Comparison of ENCODE assay signal across 33 cellular contexts in the genomic region with DNA sequence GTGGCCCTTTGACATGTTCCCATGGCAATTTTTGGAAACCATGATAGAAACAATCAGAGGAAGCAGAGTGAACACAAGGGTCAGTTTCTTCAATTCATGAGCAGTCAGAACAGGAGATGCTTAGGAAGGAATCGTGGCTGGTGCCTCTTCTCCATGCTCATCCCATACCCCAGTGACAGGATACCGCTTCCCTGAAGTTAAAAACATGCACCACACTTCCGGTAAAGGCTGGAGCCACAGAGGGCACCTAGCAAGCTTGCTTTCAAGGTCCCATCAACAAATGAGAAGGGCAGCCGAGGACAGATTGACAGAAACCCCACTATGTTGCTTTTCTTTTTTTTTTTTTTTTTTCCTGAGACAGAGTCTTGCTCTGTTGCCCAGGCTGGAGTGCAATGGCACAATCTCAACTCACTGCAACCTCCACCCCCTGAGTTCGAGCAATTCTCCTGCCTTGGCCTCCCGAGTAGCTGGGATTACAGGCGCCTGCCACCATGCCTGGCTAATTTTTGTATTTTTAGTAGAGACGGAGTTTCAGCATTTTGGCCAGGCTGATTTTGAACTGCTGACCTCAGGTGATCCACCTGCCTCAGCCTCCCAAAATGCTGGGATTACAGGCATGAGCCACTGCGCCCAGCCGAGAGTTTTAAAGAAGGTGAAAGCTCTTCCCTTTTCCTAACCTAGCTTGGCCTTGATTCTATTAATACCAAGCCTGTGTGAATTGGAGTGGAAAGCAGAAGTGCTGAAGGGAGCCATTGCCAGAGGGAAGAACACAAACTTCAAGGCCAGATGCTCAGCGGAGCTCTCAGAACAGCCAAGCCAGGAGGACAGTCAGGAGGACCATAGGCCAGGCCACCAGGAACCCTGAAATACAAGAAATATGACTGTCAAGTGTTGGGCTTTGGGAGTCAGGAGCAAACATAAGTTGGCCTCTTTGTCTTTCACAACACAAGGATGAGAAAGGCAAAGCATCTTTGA. TPM values are rescaled to one million over a fixed set of nuclear protein-coding genes. Genes with fewer than 3 reads are reported as not detected.
"Had no signal": no experiment of that assay in that cellular context is flagged by ENCODE, and none has a peak within 500 bp of the region (broad histone marks: within the 10 kb centered on the region; RNA-seq: fewer than 3 reads in every experiment).

No MANE protein-coding gene starts in this region.

- H3K27ac ChIP-seq: ascending aorta, brain microvascular endothelial cell, coronary artery, esophagus muscularis mucosa, foreskin keratinocyte, gastrocnemius medialis, heart right ventricle had no signal

- H3K27me3 ChIP-seq: ascending aorta, brain microvascular endothelial cell, foreskin keratinocyte, gastrocnemius medialis had no signal

- H3K4me1 ChIP-seq: ascending aorta, esophagus muscularis mucosa, foreskin keratinocyte, gastrocnemius medialis, heart right ventricle had no signal

- H3K9me3 ChIP-seq: ascending aorta, gastrocnemius medialis had no signal

- H3K4me3 ChIP-seq: ascending aorta, coronary artery, esophagus muscularis mucosa, gastrocnemius medialis, heart right ventricle had no signal

- H3K36me3 ChIP-seq: ascending aorta, brain microvascular endothelial cell, esophagus muscularis mucosa, gastrocnemius medialis, heart right ventricle had no signal

- DNase-seq: activated CD4-positive, alpha-beta memory T cell treated with anti-CD3 and anti-CD28 coated beads, Interleukin-2, amount 10 ng/mL, durations not matched to agents 7 days and 5 days; activated CD4-positive, alpha-beta T cell treated with anti-CD3 and anti-CD28 coated beads for 1 hour; activated CD4-positive, alpha-beta T cell treated with anti-CD3 and anti-CD28 coated beads for 4 hours; activated CD4-positive, alpha-beta T cell treated with anti-CD3 and anti-CD28 coated beads, Interleukin-2, amount 10 ng/mL, durations not matched to agents 7 days and 5 days; activated CD4-positive, alpha-beta T cell treated with anti-CD3 and anti-CD28 coated beads, Interleukin-2, amount 50 U/mL, for 4 hours; activated CD8-positive, alpha-beta memory T cell treated with anti-CD3 and anti-CD28 coated beads, Interleukin-2, amount 50 U/mL, for 48 hours; activated gamma-delta T cell; activated naive CD4-positive, alpha-beta T cell; activated naive CD4-positive, alpha-beta T cell treated with anti-CD3 and anti-CD28 coated beads, Interleukin-2, amount 10 ng/mL, durations not matched to agents 7 days and 5 days; activated naive CD8-positive, alpha-beta T cell treated with anti-CD3 and anti-CD28 coated beads, Interleukin-2, amount 10 ng/mL, durations not matched to agents 7 days and 5 days; activated T-cell treated with anti-CD3 and anti-CD28 coated beads for 4 hours; activated T-cell treated with anti-CD3 and anti-CD28 coated beads, Interleukin-2, amount 50 U/mL, for 24 hours; activated T-cell treated with anti-CD3 and anti-CD28 coated beads, Interleukin-2, amount 50 U/mL, for 72 hours; brain microvascular endothelial cell; dermis blood vessel endothelial cell; effector CD4-positive, alpha-beta T cell; effector memory CD8-positive, alpha-beta T cell; erythroblast; foreskin keratinocyte; gastrocnemius medialis; glutamatergic neuron; heart right ventricle; T-cell; T-helper 17 cell; T1000 had no signal

- ATAC-seq: activated naive CD4-positive, alpha-beta T cell treated with anti-CD3 and anti-CD28 coated beads, Interleukin-2, amount 50 U/mL, for 72 hours; activated T-cell treated with anti-CD3 and anti-CD28 coated beads, Interleukin-2, amount 50 U/mL, for 72 hours; effector memory CD8-positive, alpha-beta T cell; foreskin keratinocyte; gastrocnemius medialis; heart right ventricle; T-cell; T-helper 17 cell; WTC11 had no signal

RNA-seq across cellular contexts. Expression of a gene that starts 16.6 kb away (rescaled TPM):
- total RNA-seq: activated CD4-positive, alpha-beta memory T cell treated with anti-CD3 and anti-CD28 coated beads, Interleukin-2, amount 10 ng/mL, durations not matched to agents 7 days and 5 days; activated CD4-positive, alpha-beta T cell treated with anti-CD3 and anti-CD28 coated beads, Interleukin-2, amount 10 ng/mL, durations not matched to agents 7 days and 5 days; activated naive CD4-positive, alpha-beta T cell treated with anti-CD3 and anti-CD28 coated beads, Interleukin-2, amount 50 U/mL, for 72 hours; activated naive CD8-positive, alpha-beta T cell treated with anti-CD3 and anti-CD28 coated beads, Interleukin-2, amount 10 ng/mL, durations not matched to agents 7 days and 5 days; activated T-cell treated with anti-CD3 and anti-CD28 coated beads, Interleukin-2, amount 50 U/mL, for 72 hours; bronchial epithelial cell; cardiac septum; cerebellum; dermis blood vessel endothelial cell; esophagus muscularis mucosa; foreskin keratinocyte; gastrocnemius medialis; T-helper 17 cell had no signal

RNA-seq across cellular contexts. Expression of a gene that starts 41.8 kb away (rescaled TPM):
- total RNA-seq: activated CD4-positive, alpha-beta memory T cell treated with anti-CD3 and anti-CD28 coated beads, Interleukin-2, amount 10 ng/mL, durations not matched to agents 7 days and 5 days; activated CD4-positive, alpha-beta T cell treated with anti-CD3 and anti-CD28 coated beads, Interleukin-2, amount 10 ng/mL, durations not matched to agents 7 days and 5 days; activated naive CD4-positive, alpha-beta T cell treated with anti-CD3 and anti-CD28 coated beads, Interleukin-2, amount 50 U/mL, for 72 hours; activated naive CD8-positive, alpha-beta T cell treated with anti-CD3 and anti-CD28 coated beads, Interleukin-2, amount 10 ng/mL, durations not matched to agents 7 days and 5 days; activated T-cell treated with anti-CD3 and anti-CD28 coated beads, Interleukin-2, amount 50 U/mL, for 72 hours; ascending aorta; bronchial epithelial cell; cardiac septum; cerebellum; dermis blood vessel endothelial cell; esophagus muscularis mucosa; foreskin keratinocyte; gastrocnemius medialis; heart right ventricle; T-cell; T-helper 17 cell; WTC11 had no signal
